In the genomic region with DNA sequence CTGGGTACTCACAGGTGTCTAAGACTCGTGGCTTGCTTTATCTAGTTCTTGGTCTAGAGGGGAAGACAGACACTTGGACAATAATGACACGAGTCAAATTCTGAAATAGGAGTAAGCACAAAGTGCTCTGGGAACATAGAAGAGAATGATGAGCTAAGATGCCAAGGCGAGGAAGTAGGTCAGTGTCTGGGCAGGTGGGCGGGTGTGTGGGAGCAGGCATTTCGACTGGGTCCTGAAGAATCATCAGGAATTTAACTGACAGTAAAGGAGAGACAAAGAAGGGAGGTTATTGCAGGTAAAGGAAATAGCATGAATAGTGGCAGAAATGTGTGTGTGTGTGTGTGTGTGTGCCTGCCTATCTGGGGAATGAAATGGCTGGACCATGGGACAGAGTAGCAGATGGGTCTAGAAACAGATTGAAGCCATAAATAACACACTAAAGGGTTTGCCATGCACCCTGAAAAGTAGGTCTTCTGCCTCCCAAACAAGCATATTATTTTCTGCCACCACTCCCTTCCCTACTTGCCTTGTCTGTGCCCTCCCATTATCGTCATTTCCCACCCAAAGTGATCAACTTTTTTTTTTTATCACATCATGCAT, we compare ENCODE assay signal across 10 cellular contexts.
"Had no signal": no experiment of that assay in that cellular context is flagged by ENCODE, and none has a peak within 500 bp of the region (broad histone marks: within the 10 kb centered on the region; RNA-seq: fewer than 3 reads in every experiment).

No MANE protein-coding gene starts in this region.

- H3K4me2 ChIP-seq: GM23338 had no signal

- H3K27ac Mint-ChIP-seq: GM23338, H9, HFFc6 had no signal

- H2AFZ ChIP-seq: GM23338 had no signal

- FAIRE-seq: H1, H54, HTR-8/SVneo, K562 had no signal

- H3K4me3 Mint-ChIP-seq: GM23338, H9, HFFc6 had no signal

- DNase-seq: H9, HCEC 1CT, HFFc6, IMR-90, KG1 had no signal

- ATAC-seq: GM23338, K562 had no signal

- H3K4me3 ChIP-seq: GM23338, K562 had no signal

- H3K9me3 Mint-ChIP-seq: HFFc6 had no signal

- H3K4me1 Mint-ChIP-seq: GM23338, H9 had no signal
